Comparison of ENCODE assay signal across 1 cellular context in the genomic region with DNA sequence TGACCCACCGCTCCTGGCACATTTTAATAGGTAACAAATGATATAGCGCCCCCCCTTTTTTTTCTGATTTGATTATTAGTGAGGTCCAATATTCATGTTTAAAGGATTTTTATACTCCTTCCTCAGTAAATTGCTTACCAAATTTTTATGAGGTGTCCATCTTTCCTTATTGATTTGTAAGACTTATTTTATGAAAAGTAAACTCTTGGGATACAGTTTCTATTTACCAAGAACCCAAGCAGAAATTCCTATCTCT.
TF ChIP-seq lines count a peak whose summit lies in the region.

No MANE protein-coding gene starts in this region.

TF ChIP-seq in HCT116, 20 proteins besides CTCF, POLR2A, EP300 and RAD21:
- TF ChIP-seq, protein P1, sequence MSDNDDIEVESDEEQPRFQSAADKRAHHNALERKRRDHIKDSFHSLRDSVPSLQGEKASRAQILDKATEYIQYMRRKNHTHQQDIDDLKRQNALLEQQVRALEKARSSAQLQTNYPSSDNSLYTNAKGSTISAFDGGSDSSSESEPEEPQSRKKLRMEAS (IDR thresholded peaks at IDR 0.05): no peak
- TF ChIP-seq TCF7L2 (IDR thresholded peaks at IDR 0.05; ENCODE audit: borderline replicate concordance, extremely low read depth, insufficient read depth, insufficient read length): no peak
- TF ChIP-seq, protein P2, sequence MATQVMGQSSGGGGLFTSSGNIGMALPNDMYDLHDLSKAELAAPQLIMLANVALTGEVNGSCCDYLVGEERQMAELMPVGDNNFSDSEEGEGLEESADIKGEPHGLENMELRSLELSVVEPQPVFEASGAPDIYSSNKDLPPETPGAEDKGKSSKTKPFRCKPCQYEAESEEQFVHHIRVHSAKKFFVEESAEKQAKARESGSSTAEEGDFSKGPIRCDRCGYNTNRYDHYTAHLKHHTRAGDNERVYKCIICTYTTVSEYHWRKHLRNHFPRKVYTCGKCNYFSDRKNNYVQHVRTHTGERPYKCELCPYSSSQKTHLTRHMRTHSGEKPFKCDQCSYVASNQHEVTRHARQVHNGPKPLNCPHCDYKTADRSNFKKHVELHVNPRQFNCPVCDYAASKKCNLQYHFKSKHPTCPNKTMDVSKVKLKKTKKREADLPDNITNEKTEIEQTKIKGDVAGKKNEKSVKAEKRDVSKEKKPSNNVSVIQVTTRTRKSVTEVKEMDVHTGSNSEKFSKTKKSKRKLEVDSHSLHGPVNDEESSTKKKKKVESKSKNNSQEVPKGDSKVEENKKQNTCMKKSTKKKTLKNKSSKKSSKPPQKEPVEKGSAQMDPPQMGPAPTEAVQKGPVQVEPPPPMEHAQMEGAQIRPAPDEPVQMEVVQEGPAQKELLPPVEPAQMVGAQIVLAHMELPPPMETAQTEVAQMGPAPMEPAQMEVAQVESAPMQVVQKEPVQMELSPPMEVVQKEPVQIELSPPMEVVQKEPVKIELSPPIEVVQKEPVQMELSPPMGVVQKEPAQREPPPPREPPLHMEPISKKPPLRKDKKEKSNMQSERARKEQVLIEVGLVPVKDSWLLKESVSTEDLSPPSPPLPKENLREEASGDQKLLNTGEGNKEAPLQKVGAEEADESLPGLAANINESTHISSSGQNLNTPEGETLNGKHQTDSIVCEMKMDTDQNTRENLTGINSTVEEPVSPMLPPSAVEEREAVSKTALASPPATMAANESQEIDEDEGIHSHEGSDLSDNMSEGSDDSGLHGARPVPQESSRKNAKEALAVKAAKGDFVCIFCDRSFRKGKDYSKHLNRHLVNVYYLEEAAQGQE (IDR thresholded peaks at IDR 0.05; ENCODE audit: low read depth): no peak
- no peak for TF ChIP-seq SRF (IDR thresholded peaks at IDR 0.05; ENCODE audit: low read depth)
- no peak for TF ChIP-seq SIN3A (IDR thresholded peaks at IDR 0.05; ENCODE audit: low read depth)
- TF ChIP-seq FOSL1 (IDR thresholded peaks at IDR 0.05; ENCODE audit: low read depth): no peak
- TF ChIP-seq POLR2AphosphoS5 (IDR thresholded peaks at IDR 0.05; ENCODE audit: low read depth, low read length): no peak
- no peak for TF ChIP-seq EGR1 (IDR thresholded peaks at IDR 0.05; ENCODE audit: low read depth)
- no peak for TF ChIP-seq EZH2 (IDR thresholded peaks at IDR 0.05)
- no peak for TF ChIP-seq EZH2phosphoT487 (IDR thresholded peaks at IDR 0.05; ENCODE audit: borderline replicate concordance)
- TF ChIP-seq, protein P3, sequence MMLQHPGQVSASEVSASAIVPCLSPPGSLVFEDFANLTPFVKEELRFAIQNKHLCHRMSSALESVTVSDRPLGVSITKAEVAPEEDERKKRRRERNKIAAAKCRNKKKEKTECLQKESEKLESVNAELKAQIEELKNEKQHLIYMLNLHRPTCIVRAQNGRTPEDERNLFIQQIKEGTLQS (IDR thresholded peaks at IDR 0.05): no peak
- TF ChIP-seq, protein P4, sequence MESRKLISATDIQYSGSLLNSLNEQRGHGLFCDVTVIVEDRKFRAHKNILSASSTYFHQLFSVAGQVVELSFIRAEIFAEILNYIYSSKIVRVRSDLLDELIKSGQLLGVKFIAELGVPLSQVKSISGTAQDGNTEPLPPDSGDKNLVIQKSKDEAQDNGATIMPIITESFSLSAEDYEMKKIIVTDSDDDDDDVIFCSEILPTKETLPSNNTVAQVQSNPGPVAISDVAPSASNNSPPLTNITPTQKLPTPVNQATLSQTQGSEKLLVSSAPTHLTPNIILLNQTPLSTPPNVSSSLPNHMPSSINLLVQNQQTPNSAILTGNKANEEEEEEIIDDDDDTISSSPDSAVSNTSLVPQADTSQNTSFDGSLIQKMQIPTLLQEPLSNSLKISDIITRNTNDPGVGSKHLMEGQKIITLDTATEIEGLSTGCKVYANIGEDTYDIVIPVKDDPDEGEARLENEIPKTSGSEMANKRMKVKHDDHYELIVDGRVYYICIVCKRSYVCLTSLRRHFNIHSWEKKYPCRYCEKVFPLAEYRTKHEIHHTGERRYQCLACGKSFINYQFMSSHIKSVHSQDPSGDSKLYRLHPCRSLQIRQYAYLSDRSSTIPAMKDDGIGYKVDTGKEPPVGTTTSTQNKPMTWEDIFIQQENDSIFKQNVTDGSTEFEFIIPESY (IDR thresholded peaks at IDR 0.05; ENCODE audit: extremely low read depth, insufficient replicate concordance, low read length): no peak
- TF ChIP-seq JUND (IDR thresholded peaks at IDR 0.05): no peak
- no peak for TF ChIP-seq ZNF274 (IDR thresholded peaks at IDR 0.05; ENCODE audit: low read depth, low read length)
- TF ChIP-seq YY1 (IDR thresholded peaks at IDR 0.05; ENCODE audit: extremely low read depth, insufficient replicate concordance, low read depth, low read length): no peak
- TF ChIP-seq SP1 (IDR thresholded peaks at IDR 0.05; ENCODE audit: low read depth): no peak
- no peak for TF ChIP-seq CEBPB (IDR thresholded peaks at IDR 0.05; ENCODE audit: low read depth)
- TF ChIP-seq ELF1 (IDR thresholded peaks at IDR 0.05; ENCODE audit: borderline replicate concordance, low read depth): no peak
- no peak for TF ChIP-seq ZFX (IDR thresholded peaks at IDR 0.05)
- no peak for TF ChIP-seq CBX3 (IDR thresholded peaks at IDR 0.05; ENCODE audit: low read depth)
